Comparison of ENCODE assay signal across 18 cellular contexts in the genomic region with DNA sequence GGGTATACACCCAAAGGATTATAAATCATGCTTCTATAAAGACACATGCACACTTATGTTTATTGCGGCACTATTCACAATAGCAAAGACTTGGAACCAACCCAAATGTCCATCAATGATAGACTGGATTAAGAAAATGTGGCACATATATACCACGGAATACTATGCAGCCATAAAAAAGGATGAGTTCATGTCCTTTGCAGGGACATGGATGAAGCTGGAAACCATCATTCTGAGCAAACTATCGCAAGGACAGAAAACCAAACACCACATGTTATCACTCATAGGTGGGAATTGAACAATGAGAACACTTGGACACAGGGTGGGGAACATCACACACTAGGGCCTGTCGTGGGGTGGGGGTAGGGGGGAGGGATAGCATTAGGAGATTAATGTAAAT. TPM values are rescaled to one million over a fixed set of nuclear protein-coding genes. Genes with fewer than 3 reads are reported as not detected.
DNase-seq lines count a peak whose midpoint lies in the region; ATAC-seq, FAIRE-seq and TF ChIP-seq lines count a peak whose summit lies in the region.
"Not testable (repeated sequence)": the region's sequence is repeated elsewhere in the genome, so short reads cannot be mapped to it uniquely, and the experiment has no call there.
"Had no signal": no experiment of that assay in that cellular context is flagged by ENCODE, and none has a peak within 500 bp of the region (broad histone marks: within the 10 kb centered on the region; RNA-seq: fewer than 3 reads in every experiment).

No MANE protein-coding gene starts in this region.

- TF ChIP-seq POLR2A in K562 (conservative IDR thresholded peaks at IDR 0.05): not testable (repeated sequence)

- H3K4me2 ChIP-seq in K562 (ENCODE audit: insufficient read depth, low read length); parathyroid adenoma (ENCODE audit: low read length): not testable (repeated sequence)

- H3K27ac ChIP-seq in HEK293 (ENCODE audit: extremely low read depth, low read depth, low read length); K562 (ENCODE audit: extremely low read depth, low read depth, low read length): not testable (repeated sequence)
- H3K27ac ChIP-seq in parathyroid adenoma: peak overlapping the region; percentile 99

- CTCF ChIA-PET in HEK293 (lab: Yijun Ruan, JAX); K562 (lab: Yijun Ruan, JAX; ENCODE audit: low intra/inter-chr PET ratio): not testable (repeated sequence)

- POLR2A ChIA-PET in HEK293 (lab: Yijun Ruan, JAX): not testable (repeated sequence)
- POLR2A ChIA-PET in K562 (lab: Yijun Ruan, JAX): interaction anchor here (0.8 kb wide), 1 partner anchor 8 kb away, joined by 3 read pairs; no protein-coding TSS in a partner anchor

- not testable (repeated sequence) for FAIRE-seq in K562 (lab: Jason Lieb, UNC)

- not testable (repeated sequence) for BruUV-seq in K562 (replicated peaks; lab: Mats Ljungman, UMichigan)

- in situ Hi-C loops in K562 (cut with MboI): not testable (repeated sequence)

- not testable (repeated sequence) for TF ChIP-seq EP300 in K562 (IDR thresholded peaks at IDR 0.05; ENCODE audit: low read length)

- H3K9me1 ChIP-seq in K562 (ENCODE audit: control insufficient read depth, insufficient read depth, low read length): not testable (repeated sequence)

- H3K36me3 ChIP-seq in HEK293 (ENCODE audit: control insufficient read depth in 2 of 2, insufficient read depth in 1 of 2, low read length in 2 of 2); K562 (ENCODE audit: control insufficient read depth, insufficient read depth, low read length); parathyroid adenoma (ENCODE audit: control insufficient read depth, insufficient read depth, low read length): not testable (repeated sequence)

- not testable (repeated sequence) for H2AFZ ChIP-seq in K562 (ENCODE audit: low read depth, low read length); parathyroid adenoma

- not testable (repeated sequence) for H3K4me3 ChIP-seq in HEK293 (ENCODE audit: low read depth, low read length); K562; parathyroid adenoma (ENCODE audit: low read depth, low read length)

- TF ChIP-seq RAD21 in K562 (CRISPR knock-in tag; conservative IDR thresholded peaks at IDR 0.05 in 1 of 2, IDR thresholded peaks at IDR 0.05 in 1 of 2): not testable (repeated sequence)

- ATAC-seq in K562: not testable (repeated sequence)

- not testable (repeated sequence) for DNase-seq in K562 (ENCODE audit: extremely low read depth in 1 of 4, low spot score in 3 of 4)

- H3K27me3 ChIP-seq in K562 (ENCODE audit: control insufficient read depth in 2 of 2, insufficient read depth in 2 of 2, low read length in 2 of 2): peaks cover 14 to 16% of the 10 kb centered on the region in 2 experiments; a peak in 4 of 5 replicates
- H3K27me3 ChIP-seq in parathyroid adenoma (ENCODE audit: control insufficient read depth, insufficient read depth, low read length): not testable (repeated sequence)

- intact Hi-C loops in K562 (cut with micrococcal nuclease): not testable (repeated sequence)

- not testable (repeated sequence) for H3K9ac ChIP-seq in K562 (ENCODE audit: insufficient read depth in 1 of 2, low read depth in 2 of 2, low read length in 2 of 2); parathyroid adenoma

- WGBS in K562 (ENCODE audit: insufficient coverage, low coverage, missing lambda C conversion rate): 2% methylated on average over 3 of the region's 4 CpGs

- TF ChIP-seq CTCF in HEK293 (tag by site-specific recombination; IDR thresholded peaks at IDR 0.05); K562 (IDR thresholded peaks at IDR 0.05 in 2 of 3, conservative IDR thresholded peaks at IDR 0.05 in 1 of 3; ENCODE audit: insufficient read depth in 2 of 3, low read depth in 1 of 3, low read length in 3 of 3); parathyroid adenoma (IDR thresholded peaks at IDR 0.05): not testable (repeated sequence)

- H3K4me1 ChIP-seq in HEK293 (ENCODE audit: control insufficient read depth, insufficient read depth, low read length); K562 (replicated peaks in 1 of 2; ENCODE audit: control insufficient read depth in 2 of 2, insufficient read depth in 2 of 2, low read length in 2 of 2): not testable (repeated sequence)
- peaks cover 18% of the 10 kb centered on the region for H3K4me1 ChIP-seq in parathyroid adenoma

- H3K9me3 ChIP-seq in HEK293 (ENCODE audit: control insufficient read depth, insufficient read depth, low read depth, low read length); K562 (replicated peaks; ENCODE audit: control insufficient read depth, insufficient read depth, low read depth, low read length); parathyroid adenoma (ENCODE audit: control insufficient read depth, low read length): not testable (repeated sequence)

- H4K20me1 ChIP-seq in K562 (replicated peaks; ENCODE audit: control insufficient read depth, insufficient read depth, low read length): peaks cover 22% of the 10 kb centered on the region

- H3K79me2 ChIP-seq in K562 (ENCODE audit: control insufficient read depth, insufficient read depth, low read length); parathyroid adenoma: not testable (repeated sequence)

TF ChIP-seq in HEK293, 187 proteins besides CTCF, POLR2A, EP300 and RAD21:
- TF ChIP-seq ZNF146 (tag by site-specific recombination; IDR thresholded peaks at IDR 0.05): peak; percentile 69

TF ChIP-seq in K562, 482 proteins besides CTCF, POLR2A, EP300 and RAD21:
- TF ChIP-seq HMG20A (CRISPR knock-in tag; conservative IDR thresholded peaks at IDR 0.05): 0 out of 2 replicates have a peak, but pooled peaks have one; percentile 60
- peak; percentile 75 for TF ChIP-seq ZNF146 (CRISPR knock-in tag; IDR thresholded peaks at IDR 0.05; ENCODE audit: unreplicated experiment)
- TF ChIP-seq BCOR (IDR thresholded peaks at IDR 0.05): peak; percentile 84
- TF ChIP-seq ILK (tag; IDR thresholded peaks at IDR 0.05; ENCODE audit: borderline replicate concordance, low read depth): 0 out of 2 replicates have a peak, but pooled peaks have one; percentile 24
- TF ChIP-seq STAT5B (CRISPR knock-in tag; IDR thresholded peaks at IDR 0.05): peak; percentile 18; the same call in 1 of the 2 replicates
- peak in 1 of 2 experiments; percentile 57; a peak in 1 of 4 replicates for TF ChIP-seq KDM1A (IDR thresholded peaks at IDR 0.05)

RNA-seq across cellular contexts. Expression of gene VPREB1, which starts 51.1 kb away (rescaled TPM):
- total RNA-seq in K562 (2011; cell fraction: chromatin; rRNA removed; ENCODE audit: low replicate concordance): not detected in 2 replicates
- not detected in 2 replicates for total RNA-seq in K562 (2011; cell fraction: nucleolus; rRNA removed)
- not detected in 2 replicates for total RNA-seq in K562 (2011; cell fraction: nucleoplasm; rRNA removed)
- not detected in 2 replicates for total RNA-seq in K562 (2014; rRNA removed)
- total RNA-seq in K562 (2014; rRNA removed; fragmentation: Illumina TruSeq; extraction: Trizol): not detected in 2 replicates
- not detected in 2 replicates for total RNA-seq in K562 (2015; rRNA removed; fragmentation: Illumina TruSeq; extraction: Trizol)
- not detected in 2 replicates for total RNA-seq in K562 (2021)
- not detected in 2 replicates for polyA plus RNA-seq in K562 (2011; rRNA removed)
- polyA plus RNA-seq in K562 (2011; cell fraction: cytosol; rRNA removed): not detected in 2 replicates
- not detected in 2 replicates for polyA plus RNA-seq in K562 (2011; cell fraction: nucleus; rRNA removed)
- polyA plus RNA-seq in K562 (2012): not detected in 2 replicates
- not detected in 2 replicates for polyA plus RNA-seq in K562 (2014; fragmentation: Illumina TruSeq; extraction: Trizol)
- polyA plus RNA-seq in K562 (2014; fragmentation: Nextera tagmentation; extraction: Ambion mirVana): not detected
- not detected in 2 replicates for polyA plus RNA-seq in K562 (2014; rRNA removed)
- not detected in 2 replicates for polyA minus RNA-seq in K562 (2011; rRNA and poly(A)+ RNA removed)
- not detected in 2 replicates for polyA minus RNA-seq in K562 (2011; cell fraction: cytosol; rRNA and poly(A)+ RNA removed)
- polyA minus RNA-seq in K562 (2011; cell fraction: nucleus; rRNA and poly(A)+ RNA removed): not detected in 2 replicates
- total RNA-seq: A172; A673; B cell; Caco-2; Calu3; CD4-positive, alpha-beta memory T cell; CD4-positive, alpha-beta T cell; CD4-positive, CD25-positive, alpha-beta regulatory T cell; CD8-positive, alpha-beta memory T cell; CD8-positive, alpha-beta T cell; Daoy had no signal
- polyA plus RNA-seq: A549; AG04450; BJ; CD14-positive monocyte; CD4-positive, alpha-beta memory T cell; CD4-positive, CD25-positive, alpha-beta regulatory T cell; CD8-positive, alpha-beta memory T cell had no signal
